Comparison of ENCODE assay signal across 1 cellular context in the genomic region with DNA sequence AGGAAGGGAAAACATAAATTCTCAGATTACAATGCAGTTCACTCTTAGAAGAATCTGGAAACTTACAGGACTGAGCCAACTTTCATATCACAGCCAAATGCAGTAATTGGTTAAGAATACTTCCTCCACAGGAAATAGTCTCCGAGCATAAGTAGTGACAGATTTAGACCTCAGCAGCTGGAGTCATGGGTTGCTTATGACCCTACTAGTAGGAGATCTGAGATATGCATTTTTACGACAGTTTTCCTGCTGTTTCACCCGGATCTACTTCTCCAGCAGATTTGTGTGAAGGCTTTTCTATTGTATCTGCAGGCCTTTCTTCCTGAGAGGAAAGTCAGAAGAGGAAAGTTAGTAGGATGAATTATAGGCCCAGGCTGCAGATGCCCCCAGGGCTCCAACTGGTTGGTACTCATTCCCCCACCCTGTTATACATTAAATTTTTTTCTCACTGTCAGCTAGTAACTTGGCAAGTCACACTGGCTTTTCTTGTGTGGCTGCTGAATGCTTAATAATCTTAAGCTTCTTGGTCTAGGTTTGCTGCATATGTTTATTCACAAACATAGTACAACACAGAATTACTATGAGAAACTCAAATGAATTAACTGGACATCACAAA.
TF ChIP-seq lines count a peak whose summit lies in the region.

No MANE protein-coding gene starts in this region.

TF ChIP-seq in GM23338, 12 proteins besides CTCF, POLR2A, EP300 and RAD21 (continued from another document):
- TF ChIP-seq, protein P1, sequence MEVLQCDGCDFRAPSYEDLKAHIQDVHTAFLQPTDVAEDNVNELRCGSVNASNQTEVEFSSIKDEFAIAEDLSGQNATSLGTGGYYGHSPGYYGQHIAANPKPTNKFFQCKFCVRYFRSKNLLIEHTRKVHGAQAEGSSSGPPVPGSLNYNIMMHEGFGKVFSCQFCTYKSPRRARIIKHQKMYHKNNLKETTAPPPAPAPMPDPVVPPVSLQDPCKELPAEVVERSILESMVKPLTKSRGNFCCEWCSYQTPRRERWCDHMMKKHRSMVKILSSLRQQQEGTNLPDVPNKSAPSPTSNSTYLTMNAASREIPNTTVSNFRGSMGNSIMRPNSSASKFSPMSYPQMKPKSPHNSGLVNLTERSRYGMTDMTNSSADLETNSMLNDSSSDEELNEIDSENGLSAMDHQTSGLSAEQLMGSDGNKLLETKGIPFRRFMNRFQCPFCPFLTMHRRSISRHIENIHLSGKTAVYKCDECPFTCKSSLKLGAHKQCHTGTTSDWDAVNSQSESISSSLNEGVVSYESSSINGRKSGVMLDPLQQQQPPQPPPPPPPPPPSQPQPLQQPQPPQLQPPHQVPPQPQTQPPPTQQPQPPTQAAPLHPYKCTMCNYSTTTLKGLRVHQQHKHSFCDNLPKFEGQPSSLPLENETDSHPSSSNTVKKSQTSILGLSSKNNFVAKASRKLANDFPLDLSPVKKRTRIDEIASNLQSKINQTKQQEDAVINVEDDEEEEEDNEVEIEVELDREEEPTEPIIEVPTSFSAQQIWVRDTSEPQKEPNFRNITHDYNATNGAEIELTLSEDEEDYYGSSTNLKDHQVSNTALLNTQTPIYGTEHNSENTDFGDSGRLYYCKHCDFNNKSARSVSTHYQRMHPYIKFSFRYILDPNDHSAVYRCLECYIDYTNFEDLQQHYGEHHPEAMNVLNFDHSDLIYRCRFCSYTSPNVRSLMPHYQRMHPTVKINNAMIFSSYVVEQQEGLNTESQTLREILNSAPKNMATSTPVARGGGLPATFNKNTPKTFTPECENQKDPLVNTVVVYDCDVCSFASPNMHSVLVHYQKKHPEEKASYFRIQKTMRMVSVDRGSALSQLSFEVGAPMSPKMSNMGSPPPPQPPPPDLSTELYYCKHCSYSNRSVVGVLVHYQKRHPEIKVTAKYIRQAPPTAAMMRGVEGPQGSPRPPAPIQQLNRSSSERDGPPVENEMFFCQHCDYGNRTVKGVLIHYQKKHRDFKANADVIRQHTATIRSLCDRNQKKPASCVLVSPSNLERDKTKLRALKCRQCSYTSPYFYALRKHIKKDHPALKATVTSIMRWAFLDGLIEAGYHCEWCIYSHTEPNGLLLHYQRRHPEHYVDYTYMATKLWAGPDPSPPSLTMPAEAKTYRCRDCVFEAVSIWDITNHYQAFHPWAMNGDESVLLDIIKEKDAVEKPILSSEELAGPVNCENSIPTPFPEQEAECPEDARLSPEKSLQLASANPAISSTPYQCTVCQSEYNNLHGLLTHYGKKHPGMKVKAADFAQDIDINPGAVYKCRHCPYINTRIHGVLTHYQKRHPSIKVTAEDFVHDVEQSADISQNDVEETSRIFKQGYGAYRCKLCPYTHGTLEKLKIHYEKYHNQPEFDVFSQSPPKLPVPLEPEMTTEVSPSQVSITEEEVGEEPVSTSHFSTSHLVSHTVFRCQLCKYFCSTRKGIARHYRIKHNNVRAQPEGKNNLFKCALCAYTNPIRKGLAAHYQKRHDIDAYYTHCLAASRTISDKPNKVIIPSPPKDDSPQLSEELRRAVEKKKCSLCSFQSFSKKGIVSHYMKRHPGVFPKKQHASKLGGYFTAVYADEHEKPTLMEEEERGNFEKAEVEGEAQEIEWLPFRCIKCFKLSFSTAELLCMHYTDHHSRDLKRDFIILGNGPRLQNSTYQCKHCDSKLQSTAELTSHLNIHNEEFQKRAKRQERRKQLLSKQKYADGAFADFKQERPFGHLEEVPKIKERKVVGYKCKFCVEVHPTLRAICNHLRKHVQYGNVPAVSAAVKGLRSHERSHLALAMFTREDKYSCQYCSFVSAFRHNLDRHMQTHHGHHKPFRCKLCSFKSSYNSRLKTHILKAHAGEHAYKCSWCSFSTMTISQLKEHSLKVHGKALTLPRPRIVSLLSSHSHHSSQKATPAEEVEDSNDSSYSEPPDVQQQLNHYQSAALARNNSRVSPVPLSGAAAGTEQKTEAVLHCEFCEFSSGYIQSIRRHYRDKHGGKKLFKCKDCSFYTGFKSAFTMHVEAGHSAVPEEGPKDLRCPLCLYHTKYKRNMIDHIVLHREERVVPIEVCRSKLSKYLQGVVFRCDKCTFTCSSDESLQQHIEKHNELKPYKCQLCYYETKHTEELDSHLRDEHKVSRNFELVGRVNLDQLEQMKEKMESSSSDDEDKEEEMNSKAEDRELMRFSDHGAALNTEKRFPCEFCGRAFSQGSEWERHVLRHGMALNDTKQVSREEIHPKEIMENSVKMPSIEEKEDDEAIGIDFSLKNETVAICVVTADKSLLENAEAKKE (CRISPR knock-in tag; IDR thresholded peaks at IDR 0.05) = no peak
- no peak for TF ChIP-seq CREB1 (CRISPR knock-in tag; IDR thresholded peaks at IDR 0.05; ENCODE audit: low read depth)
- no peak for TF ChIP-seq NANOG (IDR thresholded peaks at IDR 0.05; ENCODE audit: borderline replicate concordance)
- no peak for TF ChIP-seq EZH2 (IDR thresholded peaks at IDR 0.05; ENCODE audit: low read depth, unreplicated experiment)
- TF ChIP-seq, protein P2, sequence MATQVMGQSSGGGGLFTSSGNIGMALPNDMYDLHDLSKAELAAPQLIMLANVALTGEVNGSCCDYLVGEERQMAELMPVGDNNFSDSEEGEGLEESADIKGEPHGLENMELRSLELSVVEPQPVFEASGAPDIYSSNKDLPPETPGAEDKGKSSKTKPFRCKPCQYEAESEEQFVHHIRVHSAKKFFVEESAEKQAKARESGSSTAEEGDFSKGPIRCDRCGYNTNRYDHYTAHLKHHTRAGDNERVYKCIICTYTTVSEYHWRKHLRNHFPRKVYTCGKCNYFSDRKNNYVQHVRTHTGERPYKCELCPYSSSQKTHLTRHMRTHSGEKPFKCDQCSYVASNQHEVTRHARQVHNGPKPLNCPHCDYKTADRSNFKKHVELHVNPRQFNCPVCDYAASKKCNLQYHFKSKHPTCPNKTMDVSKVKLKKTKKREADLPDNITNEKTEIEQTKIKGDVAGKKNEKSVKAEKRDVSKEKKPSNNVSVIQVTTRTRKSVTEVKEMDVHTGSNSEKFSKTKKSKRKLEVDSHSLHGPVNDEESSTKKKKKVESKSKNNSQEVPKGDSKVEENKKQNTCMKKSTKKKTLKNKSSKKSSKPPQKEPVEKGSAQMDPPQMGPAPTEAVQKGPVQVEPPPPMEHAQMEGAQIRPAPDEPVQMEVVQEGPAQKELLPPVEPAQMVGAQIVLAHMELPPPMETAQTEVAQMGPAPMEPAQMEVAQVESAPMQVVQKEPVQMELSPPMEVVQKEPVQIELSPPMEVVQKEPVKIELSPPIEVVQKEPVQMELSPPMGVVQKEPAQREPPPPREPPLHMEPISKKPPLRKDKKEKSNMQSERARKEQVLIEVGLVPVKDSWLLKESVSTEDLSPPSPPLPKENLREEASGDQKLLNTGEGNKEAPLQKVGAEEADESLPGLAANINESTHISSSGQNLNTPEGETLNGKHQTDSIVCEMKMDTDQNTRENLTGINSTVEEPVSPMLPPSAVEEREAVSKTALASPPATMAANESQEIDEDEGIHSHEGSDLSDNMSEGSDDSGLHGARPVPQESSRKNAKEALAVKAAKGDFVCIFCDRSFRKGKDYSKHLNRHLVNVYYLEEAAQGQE (IDR thresholded peaks at IDR 0.05; ENCODE audit: unreplicated experiment) = no peak
- no peak for TF ChIP-seq ZNF331 (CRISPR knock-in tag; IDR thresholded peaks at IDR 0.05; ENCODE audit: low read depth)
- TF ChIP-seq EZH2phosphoT487 (IDR thresholded peaks at IDR 0.05; ENCODE audit: unreplicated experiment) = no peak
TF ChIP-seq in GM23338: peak in this region for 0.
